ENCODE assay signal across 1 cellular context in genomic region chr20:32207211-32207625, GRCh38.
TF ChIP-seq lines count a peak whose summit lies in the region.

No MANE protein-coding gene starts in this region.

TF ChIP-seq in HepG2, 621 proteins besides CTCF, POLR2A, EP300 and RAD21 (continued from another document and continues in another):
- no peak for TF ChIP-seq SNAPC4 (CRISPR knock-in tag; IDR thresholded peaks at IDR 0.05)
- TF ChIP-seq ZNF672 (CRISPR knock-in tag; IDR thresholded peaks at IDR 0.05) = no peak
- no peak for TF ChIP-seq KLF12 (CRISPR knock-in tag; IDR thresholded peaks at IDR 0.05; ENCODE audit: borderline replicate concordance)
- no peak for TF ChIP-seq NR2F2 (IDR thresholded peaks at IDR 0.05; ENCODE audit: borderline replicate concordance, low read depth)
- 0 out of 2 replicates have a peak, but pooled peaks have one; percentile 37 for TF ChIP-seq ZNF264 (CRISPR knock-in tag; IDR thresholded peaks at IDR 0.05)
- no peak for TF ChIP-seq ELF3 (CRISPR knock-in tag; IDR thresholded peaks at IDR 0.05)
- no peak for TF ChIP-seq ZNF883 (CRISPR knock-in tag; IDR thresholded peaks at IDR 0.05; ENCODE audit: not compliant biosample characterization)
- peak; percentile 22; the same call in 1 of the 2 replicates for TF ChIP-seq FOSL1 (CRISPR knock-in tag; IDR thresholded peaks at IDR 0.05; ENCODE audit: borderline replicate concordance)
- TF ChIP-seq ADNP (CRISPR knock-in tag; IDR thresholded peaks at IDR 0.05) = no peak
- TF ChIP-seq ATF4 (CRISPR knock-in tag; IDR thresholded peaks at IDR 0.05) = no peak
- TF ChIP-seq HDAC6 (IDR thresholded peaks at IDR 0.05; ENCODE audit: low read depth, low read length) = no peak
- TF ChIP-seq ONECUT2 (CRISPR knock-in tag; IDR thresholded peaks at IDR 0.05) = 0 out of 2 replicates have a peak, but pooled peaks have one; percentile 15
- TF ChIP-seq ZNF562 (CRISPR knock-in tag; IDR thresholded peaks at IDR 0.05; ENCODE audit: borderline replicate concordance) = no peak
- no peak for TF ChIP-seq KDM1A (CRISPR knock-in tag; IDR thresholded peaks at IDR 0.05)
- no peak for TF ChIP-seq SNAPC5 (CRISPR knock-in tag; IDR thresholded peaks at IDR 0.05; ENCODE audit: borderline replicate concordance)
- no peak for TF ChIP-seq RFX5 (IDR thresholded peaks at IDR 0.05; ENCODE audit: low read depth, low read length)
- no peak for TF ChIP-seq NFATC3 (CRISPR knock-in tag; IDR thresholded peaks at IDR 0.05)
- TF ChIP-seq JUND (CRISPR knock-in tag; IDR thresholded peaks at IDR 0.05) = no peak
- no peak for TF ChIP-seq ZNF34 (CRISPR knock-in tag; IDR thresholded peaks at IDR 0.05; ENCODE audit: borderline replicate concordance)
- 0 out of 2 replicates have a peak, but pooled peaks have one; percentile 20 for TF ChIP-seq PREB (CRISPR knock-in tag; IDR thresholded peaks at IDR 0.05)
- no peak for TF ChIP-seq ZNF580 (CRISPR knock-in tag; IDR thresholded peaks at IDR 0.05; ENCODE audit: borderline replicate concordance, low read depth)
- no peak for TF ChIP-seq PAF1 (CRISPR knock-in tag; IDR thresholded peaks at IDR 0.05)
- no peak for TF ChIP-seq SMARCC2 (IDR thresholded peaks at IDR 0.05)
- TF ChIP-seq ZNF414 (CRISPR knock-in tag; IDR thresholded peaks at IDR 0.05) = no peak
- TF ChIP-seq NFYB (CRISPR knock-in tag; IDR thresholded peaks at IDR 0.05) = peak; percentile 23; the same call in 1 of the 2 replicates
- TF ChIP-seq DNMT3B (CRISPR knock-in tag; conservative IDR thresholded peaks at IDR 0.05) = no peak
- no peak for TF ChIP-seq THAP7 (CRISPR knock-in tag; IDR thresholded peaks at IDR 0.05)
- TF ChIP-seq KAT7 (CRISPR knock-in tag; IDR thresholded peaks at IDR 0.05; ENCODE audit: borderline replicate concordance) = no peak
- no peak; the same call in 1 of the 2 replicates for TF ChIP-seq RXRA (CRISPR knock-in tag; IDR thresholded peaks at IDR 0.05)
- TF ChIP-seq ZXDC (CRISPR knock-in tag; IDR thresholded peaks at IDR 0.05) = no peak
- no peak; the same call in 1 of the 2 replicates for TF ChIP-seq KMT2A (CRISPR knock-in tag; IDR thresholded peaks at IDR 0.05)
- TF ChIP-seq NFYC (CRISPR knock-in tag; IDR thresholded peaks at IDR 0.05) = no peak
- TF ChIP-seq ZNF737 (CRISPR knock-in tag; IDR thresholded peaks at IDR 0.05; ENCODE audit: borderline replicate concordance) = peak; percentile 57; the same call in 1 of the 2 replicates
- TF ChIP-seq ZZZ3 (CRISPR knock-in tag; IDR thresholded peaks at IDR 0.05; ENCODE audit: borderline replicate concordance) = no peak
- TF ChIP-seq PRPF4 (IDR thresholded peaks at IDR 0.05; ENCODE audit: low read depth, low read length, poor library complexity, severe bottlenecking) = no peak
- no peak for TF ChIP-seq ZNF20 (CRISPR knock-in tag; IDR thresholded peaks at IDR 0.05)
- TF ChIP-seq CSRNP1 (CRISPR knock-in tag; IDR thresholded peaks at IDR 0.05) = no peak
- no peak for TF ChIP-seq ZEB1 (IDR thresholded peaks at IDR 0.05; ENCODE audit: insufficient replicate concordance, low read depth)
- TF ChIP-seq PLRG1 (conservative IDR thresholded peaks at IDR 0.05) = no peak
- TF ChIP-seq KDM5B (CRISPR knock-in tag; IDR thresholded peaks at IDR 0.05; ENCODE audit: borderline replicate concordance) = no peak; the same call in 1 of the 2 replicates
- TF ChIP-seq MIER2 (CRISPR knock-in tag; IDR thresholded peaks at IDR 0.05) = no peak
- TF ChIP-seq CENPX (CRISPR knock-in tag; IDR thresholded peaks at IDR 0.05) = no peak
- no peak for TF ChIP-seq PRMT3 (CRISPR knock-in tag; IDR thresholded peaks at IDR 0.05; ENCODE audit: borderline replicate concordance, low read depth)
- TF ChIP-seq SKI (IDR thresholded peaks at IDR 0.05; ENCODE audit: partially characterized antibody) = no peak
- TF ChIP-seq ZFX (CRISPR knock-in tag; IDR thresholded peaks at IDR 0.05; ENCODE audit: low read depth) = no peak
- no peak; the same call in 1 of the 2 replicates for TF ChIP-seq ZNF275 (CRISPR knock-in tag; IDR thresholded peaks at IDR 0.05; ENCODE audit: borderline replicate concordance)
- no peak for TF ChIP-seq ELF4 (CRISPR knock-in tag; IDR thresholded peaks at IDR 0.05; ENCODE audit: borderline replicate concordance)
- TF ChIP-seq HMGA1 (CRISPR knock-in tag; conservative IDR thresholded peaks at IDR 0.05) = no peak
- 0 out of 2 replicates have a peak, but pooled peaks have one; percentile 40 for TF ChIP-seq ETV6 (CRISPR knock-in tag; conservative IDR thresholded peaks at IDR 0.05)
- TF ChIP-seq ZNF777 (CRISPR knock-in tag; IDR thresholded peaks at IDR 0.05) = no peak
- TF ChIP-seq HNF4A (CRISPR knock-in tag; IDR thresholded peaks at IDR 0.05) = no peak
- TF ChIP-seq TOE1 (CRISPR knock-in tag; IDR thresholded peaks at IDR 0.05) = peak; percentile 21; the same call in 1 of the 2 replicates
- no peak for TF ChIP-seq IRF2 (CRISPR knock-in tag; IDR thresholded peaks at IDR 0.05)
- TF ChIP-seq HOXA9 (CRISPR knock-in tag; IDR thresholded peaks at IDR 0.05; ENCODE audit: borderline replicate concordance) = no peak
- TF ChIP-seq ZNF468 (CRISPR knock-in tag; IDR thresholded peaks at IDR 0.05) = peak; percentile 51; the same call in 1 of the 2 replicates
- peak; percentile 72; the same call in 1 of the 2 replicates for TF ChIP-seq ZNF280B (CRISPR knock-in tag; IDR thresholded peaks at IDR 0.05; ENCODE audit: borderline replicate concordance)
- no peak for TF ChIP-seq ZNF598 (CRISPR knock-in tag; IDR thresholded peaks at IDR 0.05; ENCODE audit: borderline replicate concordance)
- no peak for TF ChIP-seq RCOR2 (CRISPR knock-in tag; IDR thresholded peaks at IDR 0.05)
